In the genomic region with DNA sequence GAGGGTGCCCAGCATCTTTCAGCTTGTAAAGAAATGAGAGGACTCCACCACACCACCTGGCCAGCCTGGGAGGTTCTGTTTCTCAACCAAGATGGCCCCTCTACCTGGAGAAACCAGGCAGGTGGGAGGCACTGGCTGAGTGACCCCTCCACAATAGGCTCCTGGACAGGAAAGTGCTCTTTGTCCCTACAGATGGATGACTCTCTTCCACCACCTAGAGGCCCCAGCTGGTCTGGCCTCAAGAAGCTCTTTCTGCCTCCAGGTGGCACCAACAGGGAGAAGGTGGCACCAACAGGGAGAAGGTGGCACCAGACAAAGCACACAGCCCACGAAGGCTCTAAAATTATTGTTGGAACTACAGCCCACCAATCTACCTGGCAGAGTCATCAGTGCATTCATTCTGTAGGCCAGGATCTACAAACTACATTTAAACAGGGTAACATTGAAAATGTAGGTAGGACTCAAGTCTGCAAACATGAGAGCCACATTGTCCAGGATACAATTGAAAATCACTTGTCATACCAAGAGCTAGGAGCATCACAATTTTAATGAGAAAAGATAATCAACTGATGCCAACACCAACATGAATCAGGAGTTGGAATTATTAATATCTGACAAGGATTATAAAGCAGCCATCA, we compare ENCODE assay signal across 1 cellular context.
A peak's percentile ranks its signal among the peaks of the same experiment; 100 is the strongest.
TF ChIP-seq lines count a peak whose summit lies in the region.

No MANE protein-coding gene starts in this region.

TF ChIP-seq in GM12878, 131 proteins besides CTCF, POLR2A, EP300 and RAD21:
- TF ChIP-seq IRF4 (IDR thresholded peaks at IDR 0.05; ENCODE audit: low read depth, low read length) (no peak), SMC3 (IDR thresholded peaks at IDR 0.05; ENCODE audit: borderline replicate concordance, low read length) (peak; percentile 21; the same call in 1 of the 2 replicates)
